In the genomic region with DNA sequence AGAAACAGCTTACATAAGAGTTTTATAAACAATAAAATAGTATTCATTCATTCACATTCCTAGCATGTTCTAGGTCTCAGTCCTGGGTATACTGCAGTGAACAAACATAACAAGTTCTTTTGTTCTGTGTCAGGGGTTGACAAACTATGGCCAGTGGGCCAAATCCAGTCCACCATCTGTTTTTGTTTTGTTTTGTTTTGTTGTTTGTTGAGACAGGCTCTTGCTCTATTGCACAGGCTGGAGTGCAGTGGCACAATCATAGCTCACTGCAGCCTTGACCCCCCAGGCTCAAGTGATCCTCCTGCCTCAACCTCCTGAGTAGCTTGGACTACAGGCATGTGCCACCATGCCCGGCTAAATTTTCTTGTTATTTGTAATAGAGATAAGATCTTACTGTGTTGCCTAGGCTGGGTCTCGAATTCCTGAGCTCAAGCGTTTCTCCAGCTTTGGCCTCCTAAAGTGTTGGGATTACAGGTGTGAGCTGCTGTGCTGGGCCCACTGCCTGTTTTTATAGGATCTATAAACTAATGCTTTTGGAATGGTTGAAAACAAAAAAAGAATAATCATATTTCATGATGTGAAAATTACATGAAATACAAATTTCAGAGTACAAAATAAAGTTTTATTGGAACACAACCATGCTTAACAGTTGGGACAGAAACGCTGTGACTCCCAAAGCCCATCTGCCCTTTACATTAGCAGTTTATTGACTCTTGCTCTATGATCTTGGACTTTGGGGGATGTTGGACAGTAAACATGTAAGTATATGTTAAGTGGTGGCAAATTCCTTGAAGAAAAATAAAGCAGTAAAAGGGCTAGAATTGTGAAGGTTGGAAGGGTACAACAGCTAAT, we compare ENCODE assay signal across 9 cellular contexts. TPM values are rescaled to one million over a fixed set of nuclear protein-coding genes. Genes with fewer than 3 reads are reported as not detected.
A peak's percentile ranks its signal among the peaks of the same experiment; 100 is the strongest.
DNase-seq lines count a peak whose midpoint lies in the region; ATAC-seq and TF ChIP-seq lines count a peak whose summit lies in the region.
"Had no signal": no experiment of that assay in that cellular context is flagged by ENCODE, and none has a peak within 500 bp of the region (broad histone marks: within the 10 kb centered on the region; RNA-seq: fewer than 3 reads in every experiment).

No MANE protein-coding gene starts in this region.

- H3K4me3 Mint-ChIP-seq in WTC11 = no peak overlapping the region

- H3K4me1 ChIP-seq in fibroblast of lung (ENCODE audit: control insufficient read depth, extremely low read depth, insufficient read depth, low read length) = peaks cover 3% of the 10 kb centered on the region

- H3K27ac ChIP-seq in fibroblast of lung (ENCODE audit: insufficient read depth, low read length) = peak overlapping the region; percentile 31

- POLR2A ChIA-PET in WTC11 (lab: Charles Lee) = no interaction called here

- ATAC-seq in WTC11 (no peak), GM21360 (IDR thresholded peaks at IDR 0.05; ENCODE audit: unreplicated experiment) (no peak)

- H3K9me3 Mint-ChIP-seq in WTC11 = peaks cover 10% of the 10 kb centered on the region

- no peak for TF ChIP-seq CTCF in WTC11 (IDR thresholded peaks at IDR 0.05)
- TF ChIP-seq CTCF in fibroblast of lung (conservative IDR thresholded peaks at IDR 0.05 in 1 of 2, IDR thresholded peaks at IDR 0.05 in 1 of 2; ENCODE audit: low read depth in 1 of 2, low read length in 2 of 2) = no peak
- no peak for TF ChIP-seq CTCF in GM13977 (IDR thresholded peaks at IDR 0.05; ENCODE audit: extremely low read depth, insufficient read depth, missing control alignments)

- in situ Hi-C loops in GM13977 (cut with MboI; ENCODE audit: low pct_unique_long_range_greater_than_20kb, low sequenced_read_pairs, unreplicated experiment) = no loop called here

- no peaks in the 10 kb centered on the region for H3K27me3 ChIP-seq in fibroblast of lung (ENCODE audit: control insufficient read depth, insufficient read depth, low read length)

- peak; percentile 23 for DNase-seq in ELF-1 (ENCODE audit: low read depth, low spot score)
- DNase-seq in WTC11 (ENCODE audit: low spot score) = no peak
- DNase-seq in fibroblast of lung (ENCODE audit: low read depth in 2 of 2) = peak in 1 of 2 donors; percentile 53
- peak; percentile 92 for DNase-seq in pons (ENCODE audit: low spot score)
- DNase-seq in activated gamma-delta T cell (lab: John Stamatoyannopoulos, UW) = no peak
- DNase-seq in DMS53 treated with DMSO at 0.1 percent for 48 hours (lab: John Stamatoyannopoulos, UW; ENCODE audit: unreplicated experiment) = no peak
- DNase-seq in GM13977 (ENCODE audit: low spot score) = no peak
- DNase-seq: activated T-cell treated with anti-CD3 and anti-CD28 coated beads, Interleukin-2, amount 50 U/mL, for 1 hour had no signal

- no peaks in the 10 kb centered on the region for H3K9me3 ChIP-seq in fibroblast of lung (ENCODE audit: control insufficient read depth, insufficient read depth, low read depth, low read length)

- peaks cover 84% of the 10 kb centered on the region for H3K79me2 ChIP-seq in fibroblast of lung (ENCODE audit: control insufficient read depth, insufficient read depth, low read length)

- CTCF ChIA-PET in WTC11 (lab: Charles Lee) = no interaction called here

- no peaks in the 10 kb centered on the region for H3K27me3 Mint-ChIP-seq in WTC11 (ENCODE audit: low read depth)

- H4K20me1 ChIP-seq in fibroblast of lung (ENCODE audit: control insufficient read depth, extremely low read depth, insufficient read depth, low read length) = peaks cover 6% of the 10 kb centered on the region

- peaks cover 10% of the 10 kb centered on the region for H3K36me3 Mint-ChIP-seq in WTC11

- H3K4me3 ChIP-seq in fibroblast of lung (replicated peaks in 1 of 4; ENCODE audit: control extremely low read depth in 1 of 4, insufficient read depth in 1 of 4, low read depth in 3 of 4, low read length in 4 of 4) = no peak overlapping the region

- H3K36me3 ChIP-seq in fibroblast of lung (ENCODE audit: control insufficient read depth, insufficient read depth, low read length) = no peaks in the 10 kb centered on the region

- H3K9ac ChIP-seq in fibroblast of lung (ENCODE audit: insufficient read depth, low read length) = no peak overlapping the region

- peak overlapping the region; percentile 25 for H3K4me2 ChIP-seq in fibroblast of lung (ENCODE audit: extremely low read depth, insufficient read depth, low read length)

- H3K4me1 Mint-ChIP-seq in WTC11 = peaks cover 6% of the 10 kb centered on the region

- H2AFZ ChIP-seq in fibroblast of lung (ENCODE audit: low read length) = no peak overlapping the region

- peak overlapping the region; percentile 78 for H3K27ac Mint-ChIP-seq in WTC11

TF ChIP-seq in WTC11, 78 proteins besides CTCF, POLR2A, EP300 and RAD21:
- no peak for TF ChIP-seq ZNF138 (CRISPR knock-in tag; conservative IDR thresholded peaks at IDR 0.05)

RNA-seq across cellular contexts. Expression of gene CAPZA1, which starts 17.9 kb away (rescaled TPM):
- 86.6 to 97.5 TPM (median 91.3 TPM) in 3 replicates for total RNA-seq in WTC11 (2021)
- total RNA-seq in fibroblast of lung = 155 and 201 TPM in 2 replicates
- 262 and 341 TPM in 2 replicates for polyA plus RNA-seq in fibroblast of lung
- 137 and 155 TPM in 2 replicates for polyA plus RNA-seq in fibroblast of lung (2012)
- polyA minus RNA-seq in fibroblast of lung (ENCODE audit: low replicate concordance) = 14.5 and 30.6 TPM in 2 replicates

RNA-seq across cellular contexts. Expression of gene ST7L, which starts 18.5 kb away (rescaled TPM):
- total RNA-seq in WTC11 (2021) = 14.5 to 18.0 TPM (median 14.8 TPM) in 3 replicates
- total RNA-seq in fibroblast of lung = 16.9 and 18.0 TPM in 2 replicates
- polyA plus RNA-seq in fibroblast of lung = 14.0 and 14.6 TPM in 2 replicates
- polyA plus RNA-seq in fibroblast of lung (2012) = 12.9 and 14.4 TPM in 2 replicates
- polyA minus RNA-seq in fibroblast of lung (ENCODE audit: low replicate concordance) = 2.9 and 10.7 TPM in 2 replicates

RNA-seq across cellular contexts. Expression of gene MOV10, which starts 37.0 kb away (rescaled TPM):
- 80.7 to 99.1 TPM (median 98.8 TPM) in 3 replicates for total RNA-seq in WTC11 (2021)
- 40.3 and 42.9 TPM in 2 replicates for total RNA-seq in fibroblast of lung
- polyA plus RNA-seq in fibroblast of lung = 39.6 and 51.8 TPM in 2 replicates
- polyA plus RNA-seq in fibroblast of lung (2012) = 67.4 and 79.3 TPM in 2 replicates
- 117 and 218 TPM in 2 replicates for polyA minus RNA-seq in fibroblast of lung (ENCODE audit: low replicate concordance)

Comparison
In these comparisons a context has a peak if more than half of its experiments do, and no peak if none do; other contexts are left out.
1. DNase-seq: peak in ELF-1 (single experiment) and pons (single experiment); none in WTC11 (single experiment), activated gamma-delta T cell (single experiment), DMS53 treated with DMSO at 0.1 percent for 48 hours (single experiment) and GM13977 (single experiment).